ENCODE assay signal across 9 cellular contexts in genomic region chr2:65367517-65367916, GRCh38.
DNase-seq lines count a peak whose midpoint lies in the region; ATAC-seq and TF ChIP-seq lines count a peak whose summit lies in the region.
"Had no signal": no experiment of that assay in that cellular context is flagged by ENCODE, and none has a peak within 500 bp of the region (broad histone marks: within the 10 kb centered on the region; RNA-seq: fewer than 3 reads in every experiment).

No MANE protein-coding gene starts in this region.

- H3K27ac Mint-ChIP-seq in mesothelial cell of epicardium, result no peak overlapping the region
- no peak overlapping the region for H3K27ac Mint-ChIP-seq in naive thymus-derived CD8-positive, alpha-beta T cell

- no peak overlapping the region for H3K9ac ChIP-seq in adipocyte (ENCODE audit: low read length)

- POLR2A ChIA-PET in naive thymus-derived CD8-positive, alpha-beta T cell (lab: Charles Lee), result interaction anchor here (0.6 kb wide), 1 partner anchor 71 kb away, joined by 3 read pairs; no protein-coding TSS in a partner anchor

- peaks cover 77% of the 10 kb centered on the region for H3K4me1 ChIP-seq in adipocyte (ENCODE audit: control insufficient read depth, insufficient read depth, low read length)

- H3K36me3 ChIP-seq in adipocyte (ENCODE audit: control insufficient read depth, insufficient read depth, low read length, severe bottlenecking) (no peaks in the 10 kb centered on the region), kidney epithelial cell (ENCODE audit: control insufficient read depth, insufficient read depth, low read length) (no peaks in the 10 kb centered on the region)

- H3K4me3 ChIP-seq in adipocyte (ENCODE audit: low read length), result no peak overlapping the region
- no peak overlapping the region for H3K4me3 ChIP-seq in kidney epithelial cell (ENCODE audit: low read depth, low read length)

- no peak overlapping the region for H3K4me3 Mint-ChIP-seq in mesothelial cell of epicardium
- H3K4me3 Mint-ChIP-seq in naive thymus-derived CD8-positive, alpha-beta T cell, result no peak overlapping the region

- H3K27me3 ChIP-seq in adipocyte (replicated peaks; ENCODE audit: control insufficient read depth, insufficient read depth, low read length) (no peaks in the 10 kb centered on the region), kidney epithelial cell (ENCODE audit: control insufficient read depth, insufficient read depth, low read length) (no peaks in the 10 kb centered on the region)

- DNase-seq in AG08395 (ENCODE audit: low spot score) (peak; percentile 91), HS-5 (ENCODE audit: low read depth) (peak; percentile 98), adipocyte (ENCODE audit: low read depth) (peak; percentile 96), kidney epithelial cell (ENCODE audit: low read depth) (peak; percentile 59), GM19240 (ENCODE audit: insufficient read length, low spot score) (no peak), mesothelial cell of epicardium (ENCODE audit: low spot score in 2 of 2, unreplicated experiment in 2 of 2) (no peak)
- DNase-seq in naive thymus-derived CD8-positive, alpha-beta T cell, result no peak
- DNase-seq: activated CD4-positive, alpha-beta T cell treated with anti-CD3 and anti-CD28 coated beads, Interleukin-2, amount 50 U/mL, for 48 hours had no signal

- no peaks in the 10 kb centered on the region for H3K36me3 Mint-ChIP-seq in mesothelial cell of epicardium
- no peaks in the 10 kb centered on the region for H3K36me3 Mint-ChIP-seq in naive thymus-derived CD8-positive, alpha-beta T cell

- no peaks in the 10 kb centered on the region for H3K27me3 Mint-ChIP-seq in mesothelial cell of epicardium (ENCODE audit: low read depth)
- H3K27me3 Mint-ChIP-seq in naive thymus-derived CD8-positive, alpha-beta T cell, result peaks cover 0 to 8% (median 0%) of the 10 kb centered on the region in 5 donors

- peaks cover 47% of the 10 kb centered on the region for H3K4me1 Mint-ChIP-seq in mesothelial cell of epicardium
- H3K4me1 Mint-ChIP-seq in naive thymus-derived CD8-positive, alpha-beta T cell, result peaks cover 0 to 8% (median 0%) of the 10 kb centered on the region in 4 donors

- H3K9me3 ChIP-seq in adipocyte (ENCODE audit: control insufficient read depth, low read length), result no peaks in the 10 kb centered on the region

- no peak for ATAC-seq in GM19467 (IDR thresholded peaks at IDR 0.05; ENCODE audit: unreplicated experiment)
- ATAC-seq in naive thymus-derived CD8-positive, alpha-beta T cell, result no peak

- H3K9me3 Mint-ChIP-seq in mesothelial cell of epicardium, result no peaks in the 10 kb centered on the region
- H3K9me3 Mint-ChIP-seq in naive thymus-derived CD8-positive, alpha-beta T cell, result no peaks in the 10 kb centered on the region

- TF ChIP-seq CTCF in kidney epithelial cell (IDR thresholded peaks at IDR 0.05; ENCODE audit: insufficient read depth, low read length, poor library complexity, severe bottlenecking) (no peak), mesothelial cell of epicardium (IDR thresholded peaks at IDR 0.05; ENCODE audit: unreplicated experiment) (no peak)

Comparison
In these comparisons a context has a peak if more than half of its experiments do, and no peak if none do; other contexts are left out.
1. DNase-seq: peak in AG08395 (single experiment), HS-5 (single experiment), adipocyte (single experiment) and kidney epithelial cell (single experiment); none in GM19240 (single experiment), mesothelial cell of epicardium (0 of 2) and naive thymus-derived CD8-positive, alpha-beta T cell (0 of 10).